In the genomic region with DNA sequence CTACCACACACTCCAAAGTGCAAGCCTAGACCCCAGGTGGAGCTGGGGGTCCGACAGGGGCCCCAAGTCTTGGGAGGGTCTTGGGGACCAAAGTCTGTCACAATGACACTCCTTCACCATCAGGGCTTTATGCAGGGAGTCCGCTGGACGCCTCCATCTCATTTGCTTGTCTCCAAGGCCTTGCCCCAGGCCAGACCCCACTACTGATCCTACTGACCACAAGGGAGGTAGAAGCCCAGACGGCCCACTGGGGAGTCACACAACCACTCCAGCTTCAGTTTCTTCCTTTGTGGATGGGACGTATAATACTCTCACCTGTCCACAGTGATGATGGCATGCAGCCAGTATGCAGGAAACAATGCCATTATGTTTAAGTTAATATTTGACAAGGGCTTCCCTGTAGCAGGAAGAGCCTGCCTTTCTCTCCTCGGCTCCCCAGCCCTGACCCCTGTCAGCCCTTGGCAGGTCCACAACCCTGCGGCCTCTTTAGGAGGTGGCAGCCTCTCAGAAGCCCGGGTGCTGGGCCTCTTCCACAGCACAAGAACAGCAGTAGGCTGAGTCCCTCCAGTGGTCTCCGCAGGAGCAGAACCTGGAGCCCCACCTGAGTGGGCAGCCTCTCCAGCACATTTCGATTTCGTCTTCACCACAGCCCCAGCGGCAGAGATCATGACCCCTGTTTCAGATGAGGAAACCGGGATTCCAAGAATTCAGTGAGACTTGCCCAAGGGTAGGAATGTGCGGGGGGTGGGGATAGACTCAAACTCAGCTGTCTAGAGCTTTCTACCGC, we compare ENCODE assay signal across 11 cellular contexts. TPM values are rescaled to one million over a fixed set of nuclear protein-coding genes. Genes with fewer than 3 reads are reported as not detected.
DNase-seq lines count a peak whose midpoint lies in the region; TF ChIP-seq lines count a peak whose summit lies in the region.
"Had no signal": no experiment of that assay in that cellular context is flagged by ENCODE, and none has a peak within 500 bp of the region (broad histone marks: within the 10 kb centered on the region; RNA-seq: fewer than 3 reads in every experiment).

No MANE protein-coding gene starts in this region.

- H4K20me1 ChIP-seq in osteoblast (ENCODE audit: insufficient read depth, low read length), result peaks cover 75% of the 10 kb centered on the region

- H3K4me1 ChIP-seq in osteoblast (ENCODE audit: insufficient read depth, low read length), result peaks cover 22% of the 10 kb centered on the region

- peak overlapping the region; percentile 69 for H3K4me3 Mint-ChIP-seq in endothelial cell (ENCODE audit: unreplicated experiment)
- H3K4me3 Mint-ChIP-seq: T-helper 1 cell treated with Interleukin-12 subunit alpha and Interleukin-12 subunit beta and Interleukin-4 antibody, amounts not matched to agents 30 μg/mL and 1 μg/mL, for 36 hours had no signal

- H3K27ac ChIP-seq in C4-2B, result peak overlapping the region; percentile 52
- no peak overlapping the region for H3K27ac ChIP-seq in osteoblast (ENCODE audit: low read depth, low read length)

- H3K9me3 Mint-ChIP-seq in endothelial cell (ENCODE audit: unreplicated experiment), result no peaks in the 10 kb centered on the region
- H3K9me3 Mint-ChIP-seq: T-helper 1 cell treated with Interleukin-12 subunit alpha and Interleukin-12 subunit beta and Interleukin-4 antibody, amounts not matched to agents 30 μg/mL and 1 μg/mL, for 36 hours had no signal

- peak; percentile 47 for DNase-seq in LHCN-M2 (ENCODE audit: low read depth)
- no peak for DNase-seq in endothelial cell (ENCODE audit: low spot score)
- peak; percentile 97 for DNase-seq in osteoblast (ENCODE audit: insufficient read length, low spot score, missing footprints)
- DNase-seq in MG63, result no peak
- DNase-seq in GM19240 (ENCODE audit: insufficient read length, low spot score), result no peak
- no peak for DNase-seq in SHP77 treated with DMSO at 0.1 percent for 48 hours (lab: John Stamatoyannopoulos, UW)
- no peak for DNase-seq in NCI-H1105 (lab: John Stamatoyannopoulos, UW)
- DNase-seq: hippocampal formation, NCI-H187 treated with DMSO at 0.1 percent for 48 hours had no signal

- TF ChIP-seq CTCF in C4-2B (conservative IDR thresholded peaks at IDR 0.05) (no peak), endothelial cell (IDR thresholded peaks at IDR 0.05; ENCODE audit: unreplicated experiment) (no peak), osteoblast (IDR thresholded peaks at IDR 0.05; ENCODE audit: extremely low read depth, low read depth, low read length) (no peak)

- peaks cover 95% of the 10 kb centered on the region for H3K79me2 ChIP-seq in osteoblast (ENCODE audit: insufficient read depth, low read length)

- peaks cover 46% of the 10 kb centered on the region for H3K4me1 Mint-ChIP-seq in endothelial cell (ENCODE audit: unreplicated experiment)

- H3K27ac Mint-ChIP-seq in endothelial cell (ENCODE audit: unreplicated experiment), result no peak overlapping the region
- H3K27ac Mint-ChIP-seq: T-helper 1 cell treated with Interleukin-12 subunit alpha and Interleukin-12 subunit beta and Interleukin-4 antibody, amounts not matched to agents 30 μg/mL and 1 μg/mL, for 36 hours had no signal

- H2AFZ ChIP-seq in osteoblast (ENCODE audit: low read length), result no peak overlapping the region

- H3K27me3 Mint-ChIP-seq in endothelial cell (ENCODE audit: unreplicated experiment), result peaks cover 24% of the 10 kb centered on the region

- H3K9me3 ChIP-seq in osteoblast (ENCODE audit: low read depth, low read length), result no peaks in the 10 kb centered on the region
- H3K9me3 ChIP-seq in MG63, result no peaks in the 10 kb centered on the region

- H3K36me3 Mint-ChIP-seq in endothelial cell (ENCODE audit: low read depth, unreplicated experiment), result peaks cover 4% of the 10 kb centered on the region

- H3K27me3 ChIP-seq in osteoblast (ENCODE audit: insufficient read depth, low read length) (no peaks in the 10 kb centered on the region), MG63 (no peaks in the 10 kb centered on the region)

- H3K4me3 ChIP-seq in osteoblast (ENCODE audit: insufficient read depth, low read length) (no peak overlapping the region), MG63 (no peak overlapping the region)

- H3K36me3 ChIP-seq in osteoblast (ENCODE audit: insufficient read depth, low read length) (no peaks in the 10 kb centered on the region), MG63 (no peaks in the 10 kb centered on the region)

- no peak overlapping the region for H3K4me2 ChIP-seq in osteoblast (ENCODE audit: insufficient read depth, low read length)

RNA-seq across cellular contexts. Expression of gene BIN1, which starts 6.5 kb away (rescaled TPM):
- total RNA-seq in LHCN-M2 (2014; rRNA removed) (139 and 174 TPM in 2 replicates), endothelial cell (ENCODE audit: unreplicated experiment) (182 TPM), osteoblast (83.7 and 85.4 TPM in 2 replicates)
- 80.8 TPM for polyA plus RNA-seq in LHCN-M2 (2012)
- total RNA-seq in MG63 (2014; rRNA removed; shearing (Covaris generic); ENCODE audit: low replicate concordance), result 33.7 and 50.8 TPM in 2 replicates

Comparison
In these comparisons a context has a peak if more than half of its experiments do, and no peak if none do; other contexts are left out.
1. DNase-seq: peak in LHCN-M2 (single experiment) and osteoblast (single experiment); none in endothelial cell (single experiment), MG63 (single experiment), GM19240 (single experiment), SHP77 treated with DMSO at 0.1 percent for 48 hours (single experiment) and NCI-H1105 (single experiment).